In genomic region chr14:106872619-106873446, GRCh38 we compare ENCODE assay signal across 9 cellular contexts.
A peak's percentile ranks its signal among the peaks of the same experiment; 100 is the strongest.
DNase-seq lines count a peak whose midpoint lies in the region; ATAC-seq and TF ChIP-seq lines count a peak whose summit lies in the region.
"Had no signal": no experiment of that assay in that cellular context is flagged by ENCODE, and none has a peak within 500 bp of the region (broad histone marks: within the 10 kb centered on the region; RNA-seq: fewer than 3 reads in every experiment).

No MANE protein-coding gene starts in this region.

- H3K36me3 Mint-ChIP-seq in WTC11, result peaks cover 78% of the 10 kb centered on the region
- no peaks in the 10 kb centered on the region for H3K36me3 Mint-ChIP-seq in central memory CD8-positive, alpha-beta T cell (ENCODE audit: insufficient read depth)

- H3K9me2 ChIP-seq in DOHH2 (replicated peaks; ENCODE audit: control insufficient read depth, low read length), result no peaks in the 10 kb centered on the region

- peak overlapping the region; percentile 85 for H3K4me2 ChIP-seq in DOHH2 (ENCODE audit: low read length)

- POLR2A ChIA-PET in WTC11 (lab: Charles Lee), result no interaction called here

- H3K9me3 ChIP-seq in DOHH2 (ENCODE audit: control insufficient read depth, insufficient read depth, low read length), result peaks cover 13% of the 10 kb centered on the region

- H3K79me2 ChIP-seq in DOHH2 (ENCODE audit: control insufficient read depth, low read length), result no peaks in the 10 kb centered on the region

- H3K9me3 Mint-ChIP-seq in WTC11, result peaks cover 92% of the 10 kb centered on the region
- no peaks in the 10 kb centered on the region for H3K9me3 Mint-ChIP-seq in central memory CD8-positive, alpha-beta T cell
- H3K9me3 Mint-ChIP-seq: T-helper 1 cell treated with Interleukin-12 subunit alpha and Interleukin-12 subunit beta and Interleukin-4 antibody, amounts not matched to agents 30 μg/mL and 1 μg/mL, for 36 hours had no signal

- peaks cover 19% of the 10 kb centered on the region for H3F3A ChIP-seq in DOHH2 (ENCODE audit: control insufficient read depth, insufficient read depth)

- H3K4me1 Mint-ChIP-seq in WTC11, result no peaks in the 10 kb centered on the region
- peaks cover 10% of the 10 kb centered on the region for H3K4me1 Mint-ChIP-seq in central memory CD8-positive, alpha-beta T cell

- DNase-seq in GOT3 (lab: John Stamatoyannopoulos, UW) (peak; percentile 51), NCI-H1694 (lab: John Stamatoyannopoulos, UW) (peak; percentile 68), WTC11 (ENCODE audit: low spot score) (no peak), Ammon's horn (ENCODE audit: low spot score) (no peak)
- DNase-seq in central memory CD8-positive, alpha-beta T cell (ENCODE audit: low spot score in 2 of 2), result peak; percentile 72 to 76

- no peak overlapping the region for H3K27ac Mint-ChIP-seq in WTC11
- no peak overlapping the region for H3K27ac Mint-ChIP-seq in central memory CD8-positive, alpha-beta T cell (ENCODE audit: low read depth)
- H3K27ac Mint-ChIP-seq: T-helper 1 cell treated with Interleukin-12 subunit alpha and Interleukin-12 subunit beta and Interleukin-4 antibody, amounts not matched to agents 30 μg/mL and 1 μg/mL, for 36 hours had no signal

- H3K4me1 ChIP-seq in DOHH2 (ENCODE audit: control insufficient read depth, low read length) (peaks cover 63% of the 10 kb centered on the region), rectal smooth muscle tissue (ENCODE audit: control insufficient read depth, insufficient read depth, low read length) (no peaks in the 10 kb centered on the region)

- H3K27me3 ChIP-seq in DOHH2 (ENCODE audit: control insufficient read depth, low read length) (no peaks in the 10 kb centered on the region), rectal smooth muscle tissue (ENCODE audit: control insufficient read depth, insufficient read depth, low read length) (no peaks in the 10 kb centered on the region)

- TF ChIP-seq CTCF in DOHH2 (IDR thresholded peaks at IDR 0.05; ENCODE audit: low read depth, low read length, poor library complexity, severe bottlenecking) (peak; percentile 75), WTC11 (IDR thresholded peaks at IDR 0.05) (peak; percentile 19; the same call in 1 of the 2 replicates)

- ATAC-seq in WTC11, result no peak
- peak; percentile 80 for ATAC-seq in central memory CD8-positive, alpha-beta T cell (replicated peaks; ENCODE audit: extremely low read depth, poor library complexity, severe bottlenecking)
- no peak for ATAC-seq in GM21360 (IDR thresholded peaks at IDR 0.05; ENCODE audit: unreplicated experiment)

- H3K27me3 Mint-ChIP-seq in WTC11 (ENCODE audit: low read depth), result peaks cover 14% of the 10 kb centered on the region
- H3K27me3 Mint-ChIP-seq in central memory CD8-positive, alpha-beta T cell, result peaks cover 61% of the 10 kb centered on the region

- CTCF ChIA-PET in WTC11 (lab: Charles Lee), result no interaction called here

- no peak overlapping the region for H3K4me3 Mint-ChIP-seq in WTC11
- peak overlapping the region; percentile 38 for H3K4me3 Mint-ChIP-seq in central memory CD8-positive, alpha-beta T cell
- H3K4me3 Mint-ChIP-seq: T-helper 1 cell treated with Interleukin-12 subunit alpha and Interleukin-12 subunit beta and Interleukin-4 antibody, amounts not matched to agents 30 μg/mL and 1 μg/mL, for 36 hours had no signal

- H3K36me3 ChIP-seq in DOHH2 (ENCODE audit: control insufficient read depth, low read length) (peaks cover 3% of the 10 kb centered on the region; the same call in 1 of the 2 replicates), rectal smooth muscle tissue (ENCODE audit: control insufficient read depth, insufficient read depth, low read length) (no peaks in the 10 kb centered on the region)

- H3K27ac ChIP-seq in DOHH2 (ENCODE audit: low read depth, low read length), result peak overlapping the region; percentile 88
- H3K27ac ChIP-seq in rectal smooth muscle tissue (ENCODE audit: low read depth, low read length), result no peak overlapping the region

- no peak overlapping the region for H3K9ac ChIP-seq in rectal smooth muscle tissue (ENCODE audit: low read length)

- H3K4me3 ChIP-seq in DOHH2 (ENCODE audit: low read length), result peak overlapping the region; percentile 70
- peak overlapping the region; percentile 34 for H3K4me3 ChIP-seq in rectal smooth muscle tissue (ENCODE audit: low read length)

- no peaks in the 10 kb centered on the region for H4K20me1 ChIP-seq in DOHH2 (ENCODE audit: control insufficient read depth, insufficient read depth, low read depth, low read length)

TF ChIP-seq in WTC11, 78 proteins besides CTCF, POLR2A, EP300 and RAD21:
- no peak for TF ChIP-seq IRF1 (CRISPR knock-in tag; IDR thresholded peaks at IDR 0.05)
- TF ChIP-seq STAT6 (CRISPR knock-in tag; conservative IDR thresholded peaks at IDR 0.05; ENCODE audit: low read depth), result no peak
- no peak for TF ChIP-seq FOXP4 (CRISPR knock-in tag; IDR thresholded peaks at IDR 0.05)
- TF ChIP-seq MAX (CRISPR knock-in tag; IDR thresholded peaks at IDR 0.05), result no peak
- TF ChIP-seq TEAD1 (CRISPR knock-in tag; IDR thresholded peaks at IDR 0.05), result no peak
- TF ChIP-seq SMAD3 (CRISPR knock-in tag; IDR thresholded peaks at IDR 0.05; ENCODE audit: borderline replicate concordance), result no peak
- no peak for TF ChIP-seq ATF1 (CRISPR knock-in tag; IDR thresholded peaks at IDR 0.05)
- TF ChIP-seq HMGXB4 (CRISPR knock-in tag; IDR thresholded peaks at IDR 0.05), result no peak

Comparison
In these comparisons a context has a peak if more than half of its experiments do, and no peak if none do; other contexts are left out.
1. DNase-seq: peak in GOT3 (single experiment), NCI-H1694 (single experiment) and central memory CD8-positive, alpha-beta T cell (2 of 2); none in WTC11 (single experiment) and Ammon's horn (single experiment).